ENCODE assay signal across 8 cellular contexts in genomic region chr1:1305300-1306069, GRCh38. TPM values are rescaled to one million over a fixed set of nuclear protein-coding genes. Genes with fewer than 3 reads are reported as not detected.
A peak's percentile ranks its signal among the peaks of the same experiment; 100 is the strongest.
DNase-seq lines count a peak whose midpoint lies in the region; ATAC-seq and TF ChIP-seq lines count a peak whose summit lies in the region.

No MANE protein-coding gene starts in this region.

- DNase-seq in HFFc6 (peak; percentile 62), SJSA1 (ENCODE audit: low read depth in 1 of 2, low spot score in 2 of 2) (peak; percentile 73 to 80), heart left ventricle (peak; percentile 72 to 87 (median 82)), retinal pigment epithelial cell (ENCODE audit: low read depth) (no peak)

- H3K4me3 Mint-ChIP-seq in HFFc6, result peak overlapping the region; percentile 94
- peak overlapping the region; percentile 88 for H3K4me3 Mint-ChIP-seq in activated naive CD4-positive, alpha-beta T cell treated with anti-CD3 and anti-CD28 coated beads, Interleukin-2, amount 50 U/mL, for 24 hours

- H3K4me1 Mint-ChIP-seq in HFFc6 (ENCODE audit: low read depth), result peaks cover 26% of the 10 kb centered on the region
- peaks cover 15% of the 10 kb centered on the region for H3K4me1 Mint-ChIP-seq in activated naive CD4-positive, alpha-beta T cell treated with anti-CD3 and anti-CD28 coated beads, Interleukin-2, amount 50 U/mL, for 24 hours

- TF ChIP-seq POLR2A in heart left ventricle (IDR thresholded peaks at IDR 0.05), result no peak

- ATAC-seq in heart left ventricle (peak; percentile 9 to 58 (median 22)), GM19023 (IDR thresholded peaks at IDR 0.05; ENCODE audit: unreplicated experiment) (no peak), HG02852 (IDR thresholded peaks at IDR 0.05; ENCODE audit: unreplicated experiment) (no peak)

- H3K27me3 Mint-ChIP-seq in HFFc6 (ENCODE audit: insufficient read depth), result peaks cover 1% of the 10 kb centered on the region
- H3K27me3 Mint-ChIP-seq in activated naive CD4-positive, alpha-beta T cell treated with anti-CD3 and anti-CD28 coated beads, Interleukin-2, amount 50 U/mL, for 24 hours, result no peaks in the 10 kb centered on the region

- TF ChIP-seq CTCF in C4-2B (conservative IDR thresholded peaks at IDR 0.05) (no peak), HFFc6 (IDR thresholded peaks at IDR 0.05) (peak; percentile 31; the same call in 1 of the 2 replicates), heart left ventricle (IDR thresholded peaks at IDR 0.05) (peak in 1 of 12 donors; percentile 13), retinal pigment epithelial cell (conservative IDR thresholded peaks at IDR 0.05; ENCODE audit: low read depth, low read length) (peak; percentile 13)

- no peaks in the 10 kb centered on the region for H3K9me3 Mint-ChIP-seq in HFFc6
- H3K9me3 Mint-ChIP-seq in activated naive CD4-positive, alpha-beta T cell treated with anti-CD3 and anti-CD28 coated beads, Interleukin-2, amount 50 U/mL, for 24 hours, result no peaks in the 10 kb centered on the region

- intact Hi-C loops in heart left ventricle (cut with DNase I), result no loop called here

- H3K9me3 ChIP-seq in SJSA1 (replicated peaks) (0 out of 2 replicates have a peak, but pooled peaks cover 5% of the 10 kb centered on the region), heart left ventricle (no peaks in the 10 kb centered on the region)

- peak overlapping the region; percentile 15 for H3K4me3 ChIP-seq in SJSA1
- H3K4me3 ChIP-seq in heart left ventricle, result peak overlapping the region; percentile 17 to 95 (median 90)
- no peak overlapping the region for H3K4me3 ChIP-seq in retinal pigment epithelial cell (ENCODE audit: low read length)

- H3K27ac ChIP-seq in C4-2B (peak overlapping the region; percentile 99), SJSA1 (peak overlapping the region; percentile 67), heart left ventricle (peak overlapping the region; percentile 46 to 87 (median 80))

- H3K27me3 ChIP-seq in SJSA1 (replicated peaks) (no peaks in the 10 kb centered on the region), heart left ventricle (no peaks in the 10 kb centered on the region)

- H3K36me3 Mint-ChIP-seq in HFFc6 (ENCODE audit: low read depth), result no peaks in the 10 kb centered on the region
- H3K36me3 Mint-ChIP-seq in activated naive CD4-positive, alpha-beta T cell treated with anti-CD3 and anti-CD28 coated beads, Interleukin-2, amount 50 U/mL, for 24 hours, result no peaks in the 10 kb centered on the region

- H3K4me1 ChIP-seq in SJSA1 (replicated peaks) (peaks cover 54% of the 10 kb centered on the region), heart left ventricle (peaks cover 18 to 60% (median 45%) of the 10 kb centered on the region in 12 donors)

- H3K27ac Mint-ChIP-seq in HFFc6, result peak overlapping the region; percentile 87
- peak overlapping the region; percentile 17 for H3K27ac Mint-ChIP-seq in activated naive CD4-positive, alpha-beta T cell treated with anti-CD3 and anti-CD28 coated beads, Interleukin-2, amount 50 U/mL, for 24 hours

- WGBS in heart left ventricle, 4 donors, result 22 to 46% (median 32%) methylated on average over 14 to 25 of the region's 25 CpGs

- H3K36me3 ChIP-seq in SJSA1, result peaks cover 48% of the 10 kb centered on the region
- peaks cover 0 to 10% (median 3%) of the 10 kb centered on the region in 9 donors for H3K36me3 ChIP-seq in heart left ventricle

RNA-seq across cellular contexts. Expression of gene ACAP3, which starts 2.2 kb away (rescaled TPM):
- 10 to 100 TPM; 39.4 to 50.8 (median 42.6) TPM for total RNA-seq in HFFc6 (2021; fragmentation: NEBNext Ultra II Directional; extraction: Animal tissue kit (Norgen Biotek cat#: 25700))
- total RNA-seq in SJSA1 (2014; rRNA removed; shearing (Covaris generic)), result 41.1 and 44.8 TPM in 2 replicates
- total RNA-seq in heart left ventricle, result 10 to 100 TPM; 28.7 to 56.3 (median 34.1) TPM
- polyA plus RNA-seq in heart left ventricle, result 10 to 100 TPM; 20.1 to 59.5 TPM

RNA-seq across cellular contexts. Expression of gene PUSL1, which starts 2.9 kb away (rescaled TPM):
- total RNA-seq in HFFc6 (2021; fragmentation: NEBNext Ultra II Directional; extraction: Animal tissue kit (Norgen Biotek cat#: 25700)), result 10 to 100 TPM; 23.5 to 28.7 (median 25.6) TPM
- total RNA-seq in SJSA1 (2014; rRNA removed; shearing (Covaris generic)), result 27.3 and 35.1 TPM in 2 replicates
- 10 to 100 TPM in 4 of 9 donors, 1 to 10 TPM in 5; 6.8 to 17.7 (median 9.7) TPM for total RNA-seq in heart left ventricle
- 10 to 100 TPM; 16.0 to 16.2 TPM for polyA plus RNA-seq in heart left ventricle

RNA-seq across cellular contexts. Expression of gene INTS11, which starts 19.0 kb away (rescaled TPM):
- 10 to 100 TPM; 65.6 to 78.3 (median 69.8) TPM for total RNA-seq in HFFc6 (2021; fragmentation: NEBNext Ultra II Directional; extraction: Animal tissue kit (Norgen Biotek cat#: 25700))
- 66.7 and 81.0 TPM in 2 replicates for total RNA-seq in SJSA1 (2014; rRNA removed; shearing (Covaris generic))
- total RNA-seq in heart left ventricle, result 10 to 100 TPM; 46.8 to 91.3 (median 67.6) TPM
- 100 to 1,000 TPM in 1 of 2 donors, 10 to 100 TPM in 1; 81.7 to 117 TPM for polyA plus RNA-seq in heart left ventricle

RNA-seq across cellular contexts. Expression of gene CPTP, which starts 19.1 kb away (rescaled TPM):
- 10 to 100 TPM; 24.6 to 31.5 (median 26.6) TPM for total RNA-seq in HFFc6 (2021; fragmentation: NEBNext Ultra II Directional; extraction: Animal tissue kit (Norgen Biotek cat#: 25700))
- 29.4 and 39.2 TPM in 2 replicates for total RNA-seq in SJSA1 (2014; rRNA removed; shearing (Covaris generic))
- 100 to 1,000 TPM in 2 of 9 donors, 10 to 100 TPM in 7; 50.7 to 220 (median 72.4) TPM for total RNA-seq in heart left ventricle
- 100 to 1,000 TPM in 1 of 2 donors, 10 to 100 TPM in 1; 57.6 to 226 TPM for polyA plus RNA-seq in heart left ventricle

RNA-seq across cellular contexts. Expression of gene SCNN1D, which starts 25.2 kb away (rescaled TPM):
- 1 to 10 TPM; 1.4 to 3.0 (median 2.0) TPM for total RNA-seq in HFFc6 (2021; fragmentation: NEBNext Ultra II Directional; extraction: Animal tissue kit (Norgen Biotek cat#: 25700))
- total RNA-seq in SJSA1 (2014; rRNA removed; shearing (Covaris generic)), result 0.53 and 1.5 TPM in 2 replicates
- 10 to 100 TPM in 1 of 9 donors, 1 to 10 TPM in 5, under 1 TPM in 3; 0.81 to 12.2 (median 3.7) TPM for total RNA-seq in heart left ventricle
- 1 to 10 TPM in 1 of 2 donors, under 1 TPM in 1; 0.47 to 6.2 TPM for polyA plus RNA-seq in heart left ventricle

Comparison
In these comparisons a context has a peak if more than half of its experiments do, and no peak if none do; other contexts are left out.
1. ATAC-seq: peak in heart left ventricle (4 of 4); none in GM19023 (single experiment) and HG02852 (single experiment).
2. Peak in every context shown above with its lines, with median percentiles within 50 percentile points of each other: H3K27ac ChIP-seq.